32 cellular contexts compared by ENCODE assay signal in the genomic region with DNA sequence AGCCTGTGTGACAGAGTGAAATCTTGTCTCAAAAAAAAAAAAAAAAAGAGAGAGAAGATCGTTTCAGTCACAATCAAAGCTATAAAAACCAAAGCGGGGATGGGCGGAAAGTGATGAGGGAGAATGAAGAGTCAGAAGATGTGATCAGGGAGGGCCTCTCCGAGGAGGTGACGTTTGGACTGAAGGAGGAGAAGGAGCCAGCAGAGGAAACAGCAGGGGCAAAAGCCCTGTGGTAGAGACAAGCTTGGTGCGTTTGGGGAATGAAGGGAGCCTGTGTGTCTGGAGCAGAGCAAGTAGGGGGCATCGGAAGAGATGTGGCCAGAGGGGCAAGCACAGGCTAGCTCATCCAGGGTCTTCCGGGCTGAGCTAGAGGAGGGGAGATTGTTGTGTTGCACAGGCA. TPM values are rescaled to one million over a fixed set of nuclear protein-coding genes. Genes with fewer than 3 reads are reported as not detected.
DNase-seq lines count a peak whose midpoint lies in the region; ATAC-seq, FAIRE-seq and TF ChIP-seq lines count a peak whose summit lies in the region.
"Had no signal": no experiment of that assay in that cellular context is flagged by ENCODE, and none has a peak within 500 bp of the region (broad histone marks: within the 10 kb centered on the region; RNA-seq: fewer than 3 reads in every experiment).

No MANE protein-coding gene starts in this region.

- no peak overlapping the region for H2AFZ ChIP-seq in SK-N-SH (ENCODE audit: low read depth)
- H2AFZ ChIP-seq in K562 (ENCODE audit: low read depth, low read length) = no peak overlapping the region
- no peak overlapping the region for H2AFZ ChIP-seq in H9 (ENCODE audit: low read length)

- no peaks in the 10 kb centered on the region for H3K36me3 Mint-ChIP-seq in H9 (ENCODE audit: insufficient read depth in 1 of 3, low read depth in 3 of 3)
- H3K36me3 Mint-ChIP-seq in stimulated activated memory B cell treated with anti-CD40 and anti-IgM and Interleukin-4, amounts not matched to agents 10 μg/mL and 1 μg/mL and 100 μg/mL, for 72 hours = no peaks in the 10 kb centered on the region
- H3K36me3 Mint-ChIP-seq: CD4-positive, alpha-beta memory T cell; CD4-positive, CD25-positive, alpha-beta regulatory T cell; CD8-positive, alpha-beta memory T cell had no signal

- H3K4me3 ChIP-seq in SK-N-SH (ENCODE audit: low read depth in 2 of 2, low read length in 1 of 2) (no peak overlapping the region), HEK293 (ENCODE audit: low read depth, low read length) (no peak overlapping the region), K562 (no peak overlapping the region)
- H3K4me3 ChIP-seq: BLaER1, GM12878 had no signal

- H3K23me2 ChIP-seq in H9 (ENCODE audit: insufficient read length, low read depth, low read length, poor library complexity, severe bottlenecking) = no peaks in the 10 kb centered on the region

- H3K9ac ChIP-seq in SK-N-SH = no peak overlapping the region
- H3K9ac ChIP-seq in K562 (ENCODE audit: insufficient read depth in 1 of 2, low read depth in 2 of 2, low read length in 2 of 2) = no peak overlapping the region
- H3K9ac ChIP-seq in H9 (ENCODE audit: extremely low read depth, insufficient read length, low read length) = no peak overlapping the region
- H3K9ac ChIP-seq: BLaER1 had no signal

- no peak overlapping the region for H2AK5ac ChIP-seq in H9 (ENCODE audit: insufficient read length, low read length)

- no peaks in the 10 kb centered on the region for H3K9me1 ChIP-seq in K562 (ENCODE audit: control insufficient read depth, insufficient read depth, low read length)

- H2BK12ac ChIP-seq in H9 (ENCODE audit: insufficient read length, low read depth, low read length) = no peak overlapping the region

- H4K8ac ChIP-seq in H9 (replicated peaks; ENCODE audit: insufficient read length, low read depth, low read length) = no peak overlapping the region

- in situ Hi-C loops in K562 (cut with MboI) = no loop called here

- no peak overlapping the region for H4K5ac ChIP-seq in H9 (ENCODE audit: insufficient read length, low read depth, low read length)

- H3K14ac ChIP-seq in H9 (ENCODE audit: insufficient read depth, low read length) = no peak overlapping the region; the same call in 1 of the 2 replicates

- H3K18ac ChIP-seq in H9 (ENCODE audit: insufficient read length, low read depth, low read length) = no peak overlapping the region

- ATAC-seq in SK-N-SH treated with all-trans-retinoic acid at 6 μM for 48 hours (no peak), K562 (no peak), GM21576 (IDR thresholded peaks at IDR 0.05; ENCODE audit: unreplicated experiment) (no peak)
- no peak for ATAC-seq in stimulated activated memory B cell treated with anti-CD40 and anti-IgM and Interleukin-4, amounts not matched to agents 10 μg/mL and 1 μg/mL and 100 μg/mL, for 72 hours
- ATAC-seq: GM12878 had no signal

- peaks cover 9% of the 10 kb centered on the region for H3K27me3 Mint-ChIP-seq in H9 (ENCODE audit: low read depth)
- peaks cover 42% of the 10 kb centered on the region for H3K27me3 Mint-ChIP-seq in stimulated activated memory B cell treated with anti-CD40 and anti-IgM and Interleukin-4, amounts not matched to agents 10 μg/mL and 1 μg/mL and 100 μg/mL, for 72 hours

- H3K4ac ChIP-seq in H9 (ENCODE audit: low read depth, low read length) = no peak overlapping the region

- H2BK120ac ChIP-seq in H9 (ENCODE audit: low read depth, low read length, poor library complexity, severe bottlenecking) = no peak overlapping the region

- no peak overlapping the region for H4K91ac ChIP-seq in H9 (ENCODE audit: insufficient read length, low read depth, low read length)

- no peak for TF ChIP-seq RAD21 in SK-N-SH (IDR thresholded peaks at IDR 0.05; ENCODE audit: low read length)
- no peak for TF ChIP-seq RAD21 in K562 (CRISPR knock-in tag; conservative IDR thresholded peaks at IDR 0.05 in 1 of 2, IDR thresholded peaks at IDR 0.05 in 1 of 2)

- no peak overlapping the region for H2BK5ac ChIP-seq in H9 (ENCODE audit: insufficient read length, low read length)

- POLR2A ChIA-PET in SK-N-SH (lab: Yijun Ruan, JAX) = no interaction called here
- POLR2A ChIA-PET in HEK293 (lab: Yijun Ruan, JAX) = no interaction called here
- POLR2A ChIA-PET in K562 (lab: Yijun Ruan, JAX) = no interaction called here

- H3K9me3 ChIP-seq in SK-N-SH = no peaks in the 10 kb centered on the region
- no peaks in the 10 kb centered on the region for H3K9me3 ChIP-seq in HEK293 (ENCODE audit: control insufficient read depth, insufficient read depth, low read depth, low read length)
- H3K9me3 ChIP-seq in K562 (replicated peaks; ENCODE audit: control insufficient read depth, insufficient read depth, low read depth, low read length) = no peaks in the 10 kb centered on the region
- H3K9me3 ChIP-seq in H9 (ENCODE audit: control insufficient read depth, low read depth, low read length) = no peaks in the 10 kb centered on the region
- H3K9me3 ChIP-seq: BE2C, BLaER1 had no signal

- no peak for TF ChIP-seq POLR2A in K562 (conservative IDR thresholded peaks at IDR 0.05)

- H3K9me2 ChIP-seq in SK-N-SH = no peaks in the 10 kb centered on the region

- H3K36me3 ChIP-seq in SK-N-SH (replicated peaks in 1 of 2; ENCODE audit: control insufficient read depth in 1 of 2, insufficient read depth in 2 of 2, low read length in 1 of 2) (no peaks in the 10 kb centered on the region), HEK293 (ENCODE audit: control insufficient read depth in 2 of 2, insufficient read depth in 1 of 2, low read length in 2 of 2) (no peaks in the 10 kb centered on the region), K562 (ENCODE audit: control insufficient read depth, insufficient read depth, low read length) (no peaks in the 10 kb centered on the region)
- H3K36me3 ChIP-seq: BE2C, BLaER1 had no signal

- H3K4me1 ChIP-seq in SK-N-SH (ENCODE audit: control insufficient read depth in 1 of 2, insufficient read depth in 2 of 2, low read depth in 1 of 2, low read length in 1 of 2) (no peaks in the 10 kb centered on the region), HEK293 (ENCODE audit: control insufficient read depth, insufficient read depth, low read length) (no peaks in the 10 kb centered on the region), K562 (replicated peaks in 1 of 2; ENCODE audit: control insufficient read depth in 2 of 2, insufficient read depth in 2 of 2, low read length in 2 of 2) (no peaks in the 10 kb centered on the region), H9 (ENCODE audit: insufficient read depth, low read length) (no peaks in the 10 kb centered on the region)
- H3K4me1 ChIP-seq: BE2C had no signal

- TF ChIP-seq EP300 in SK-N-SH (IDR thresholded peaks at IDR 0.05; ENCODE audit: borderline replicate concordance in 1 of 2, low read depth in 1 of 2, low read length in 1 of 2) = no peak
- no peak for TF ChIP-seq EP300 in K562 (IDR thresholded peaks at IDR 0.05; ENCODE audit: low read length)

- peaks cover 0 to 4% of the 10 kb centered on the region in 2 experiments; a peak in 2 of 4 replicates for H3K4me1 Mint-ChIP-seq in H9
- no peaks in the 10 kb centered on the region for H3K4me1 Mint-ChIP-seq in stimulated activated memory B cell treated with anti-CD40 and anti-IgM and Interleukin-4, amounts not matched to agents 10 μg/mL and 1 μg/mL and 100 μg/mL, for 72 hours
- H3K4me1 Mint-ChIP-seq: CD14-positive monocyte; CD4-positive, alpha-beta memory T cell; CD4-positive, CD25-positive, alpha-beta regulatory T cell; CD8-positive, alpha-beta memory T cell had no signal

- no TSS peak for BruUV-seq in K562 (replicated peaks; lab: Mats Ljungman, UMichigan)

- no peak overlapping the region for H3K4me2 ChIP-seq in SK-N-SH
- H3K4me2 ChIP-seq in K562 (ENCODE audit: insufficient read depth, low read length) = no peak overlapping the region
- no peak overlapping the region for H3K4me2 ChIP-seq in H9 (ENCODE audit: insufficient read depth, insufficient read length, low read length)
- H3K4me2 ChIP-seq: BLaER1 had no signal

- no peak overlapping the region for H2BK20ac ChIP-seq in H9 (ENCODE audit: low read depth, low read length, poor library complexity, severe bottlenecking)

- no peak overlapping the region for H3K56ac ChIP-seq in H9 (ENCODE audit: insufficient read length, low read depth, low read length)

- no peak overlapping the region for H3T11ph ChIP-seq in H9 (ENCODE audit: low read length)

- TF ChIP-seq CTCF in SK-N-SH (IDR thresholded peaks at IDR 0.05) (no peak), HEK293 (tag by site-specific recombination; IDR thresholded peaks at IDR 0.05) (no peak), K562 (IDR thresholded peaks at IDR 0.05 in 2 of 3, conservative IDR thresholded peaks at IDR 0.05 in 1 of 3; ENCODE audit: insufficient read depth in 2 of 3, low read depth in 1 of 3, low read length in 3 of 3) (no peak), H9 (conservative IDR thresholded peaks at IDR 0.05) (no peak)

- intact Hi-C loops in K562 (cut with micrococcal nuclease) = no loop called here

- H3K27me3 ChIP-seq in SK-N-SH (ENCODE audit: insufficient read depth) = peaks cover 4% of the 10 kb centered on the region; the same call in 1 of the 2 replicates
- peaks cover 29 to 51% of the 10 kb centered on the region in 2 experiments; a peak in 4 of 5 replicates for H3K27me3 ChIP-seq in K562 (ENCODE audit: control insufficient read depth in 2 of 2, insufficient read depth in 2 of 2, low read length in 2 of 2)
- H3K27me3 ChIP-seq in H9 (ENCODE audit: insufficient read depth, low read length) = no peaks in the 10 kb centered on the region; the same call in 1 of the 2 replicates
- H3K27me3 ChIP-seq: BE2C, BLaER1 had no signal

- H3K23ac ChIP-seq in H9 (ENCODE audit: insufficient read length, low read depth, low read length) = no peak overlapping the region

- H3K27ac ChIP-seq in SK-N-SH (ENCODE audit: low read depth in 2 of 2, low read length in 1 of 2) (no peak overlapping the region), HEK293 (ENCODE audit: extremely low read depth, low read depth, low read length) (no peak overlapping the region), K562 (ENCODE audit: extremely low read depth, low read depth, low read length) (no peak overlapping the region), H9 (ENCODE audit: insufficient read length, low read depth, low read length) (no peak overlapping the region)
- H3K27ac ChIP-seq: 22Rv1, BLaER1 had no signal

- CTCF ChIA-PET in SK-N-SH (lab: Yijun Ruan, JAX) (interaction anchor here (1.2 to 1.5 kb wide), 2 partner anchors 10 to 77 kb away, joined by 4 to 7 read pairs; no protein-coding TSS in a partner anchor), HEK293 (lab: Yijun Ruan, JAX) (interaction anchor here (0.6 to 1.2 kb wide), 4 partner anchors 76 to 163 kb away, joined by 3 to 6 read pairs (median 3); no protein-coding TSS in a partner anchor), K562 (lab: Yijun Ruan, JAX; ENCODE audit: low intra/inter-chr PET ratio) (no interaction called here)

- H2BK15ac ChIP-seq in H9 (ENCODE audit: low read depth, low read length) = no peak overlapping the region

- H4K20me1 ChIP-seq in SK-N-SH (ENCODE audit: insufficient read depth) (no peaks in the 10 kb centered on the region), K562 (replicated peaks; ENCODE audit: control insufficient read depth, insufficient read depth, low read length) (no peaks in the 10 kb centered on the region; the same call in 1 of the 2 replicates), H9 (ENCODE audit: control insufficient read depth, insufficient read depth, insufficient read length) (no peaks in the 10 kb centered on the region)
- H4K20me1 ChIP-seq: BLaER1 had no signal

- no peak overlapping the region; a peak in 2 of 7 replicates for H3K27ac Mint-ChIP-seq in H9
- H3K27ac Mint-ChIP-seq in stimulated activated memory B cell treated with anti-CD40 and anti-IgM and Interleukin-4, amounts not matched to agents 10 μg/mL and 1 μg/mL and 100 μg/mL, for 72 hours = no peak overlapping the region
- H3K27ac Mint-ChIP-seq: CD4-positive, CD25-positive, alpha-beta regulatory T cell had no signal

- no peaks in the 10 kb centered on the region for H3F3A ChIP-seq in SK-N-SH (replicated peaks; ENCODE audit: insufficient read depth)

- no peak for FAIRE-seq in K562 (lab: Jason Lieb, UNC)
- FAIRE-seq: GM12878, GM12892, GM18507 had no signal

- no peak for DNase-seq in SK-N-SH
- no peak for DNase-seq in K562 (ENCODE audit: extremely low read depth in 1 of 4, low spot score in 3 of 4)
- no peak for DNase-seq in H9
- DNase-seq: ACHN; BE2C; C1 segment of cervical spinal cord; CD4-positive, alpha-beta memory T cell; CD4-positive, CD25-positive, alpha-beta regulatory T cell; CD8-positive, alpha-beta memory T cell; COR-L47; DMS 273 treated with DMSO at 0.1 percent for 48 hours; DMS153; DMS53; DMS79; DND-41; EL; GDM1 had no signal

- no peaks in the 10 kb centered on the region for H3K79me1 ChIP-seq in H9 (ENCODE audit: insufficient read depth, low read depth, low read length, poor library complexity, severe bottlenecking)

- no peaks in the 10 kb centered on the region for H3K9me3 Mint-ChIP-seq in H9
- peaks cover 2% of the 10 kb centered on the region for H3K9me3 Mint-ChIP-seq in stimulated activated memory B cell treated with anti-CD40 and anti-IgM and Interleukin-4, amounts not matched to agents 10 μg/mL and 1 μg/mL and 100 μg/mL, for 72 hours

- 66% methylated on average over 8 of the region's 8 CpGs for WGBS in SK-N-SH (ENCODE audit: low lambda C conversion rate)
- WGBS in K562 (ENCODE audit: insufficient coverage, low coverage, missing lambda C conversion rate) = 2% methylated on average over 8 of the region's 8 CpGs
- WGBS in H9 (ENCODE audit: extremely low coverage, insufficient read length, low lambda C conversion rate) = no CpG with 5 or more reads among the region's 8 CpGs

- H3K4me3 Mint-ChIP-seq in H9 = no peak overlapping the region
- H3K4me3 Mint-ChIP-seq in stimulated activated memory B cell treated with anti-CD40 and anti-IgM and Interleukin-4, amounts not matched to agents 10 μg/mL and 1 μg/mL and 100 μg/mL, for 72 hours = no peak overlapping the region
- H3K4me3 Mint-ChIP-seq: CD4-positive, alpha-beta memory T cell; CD4-positive, CD25-positive, alpha-beta regulatory T cell; CD8-positive, alpha-beta memory T cell had no signal

- H3K79me2 ChIP-seq in SK-N-SH (ENCODE audit: insufficient read depth) (no peaks in the 10 kb centered on the region), K562 (ENCODE audit: control insufficient read depth, insufficient read depth, low read length) (no peaks in the 10 kb centered on the region), H9 (ENCODE audit: insufficient read depth, low read length) (no peaks in the 10 kb centered on the region)

RNA-seq across cellular contexts. Expression of a gene that starts 14.5 kb away (rescaled TPM):
- 0.03 and 0.05 TPM in 2 replicates for polyA plus RNA-seq in SK-N-SH (2012; rRNA removed)
- polyA plus RNA-seq in SK-N-SH (2012; cell fraction: cytosol; rRNA removed) = 0.03 and 0.04 TPM in 2 replicates
- not detected in 2 replicates for polyA plus RNA-seq in SK-N-SH (2012; cell fraction: nucleus; rRNA removed)
- total RNA-seq in K562 (2011; cell fraction: chromatin; rRNA removed; ENCODE audit: low replicate concordance) = not detected in 2 replicates
- total RNA-seq in K562 (2011; cell fraction: nucleolus; rRNA removed) = not detected in 2 replicates
- total RNA-seq in K562 (2011; cell fraction: nucleoplasm; rRNA removed) = not detected in 2 replicates
- total RNA-seq in K562 (2014; rRNA removed) = 0.08 TPM in 1 of 2 replicates, not detected in the other
- total RNA-seq in K562 (2014; rRNA removed; fragmentation: Illumina TruSeq; extraction: Trizol) = not detected in 2 replicates
- 0.07 and 0.11 TPM in 2 replicates for total RNA-seq in K562 (2015; rRNA removed; fragmentation: Illumina TruSeq; extraction: Trizol)
- 0.11 and 0.31 TPM in 2 replicates for total RNA-seq in K562 (2021)
- polyA plus RNA-seq in K562 (2011; rRNA removed) = 0.10 TPM in 1 of 2 replicates, not detected in the other
- 0.12 and 0.15 TPM in 2 replicates for polyA plus RNA-seq in K562 (2011; cell fraction: cytosol; rRNA removed)
- not detected in 2 replicates for polyA plus RNA-seq in K562 (2011; cell fraction: nucleus; rRNA removed)
- polyA plus RNA-seq in K562 (2012) = 0.17 and 0.22 TPM in 2 replicates
- polyA plus RNA-seq in K562 (2014; fragmentation: Illumina TruSeq; extraction: Trizol) = 0.15 TPM in 1 of 2 replicates, not detected in the other
- polyA plus RNA-seq in K562 (2014; fragmentation: Nextera tagmentation; extraction: Ambion mirVana) = under 1 TPM; 0.06 to 0.07 TPM
- not detected in 2 replicates for polyA plus RNA-seq in K562 (2014; rRNA removed)
- polyA minus RNA-seq in K562 (2011; rRNA and poly(A)+ RNA removed) = 0.11 and 0.18 TPM in 2 replicates
- polyA minus RNA-seq in K562 (2011; cell fraction: cytosol; rRNA and poly(A)+ RNA removed) = not detected in 2 replicates
- polyA minus RNA-seq in K562 (2011; cell fraction: nucleus; rRNA and poly(A)+ RNA removed) = not detected in 2 replicates
- total RNA-seq in H9 (2021) = 0.35 and 0.52 TPM in 2 replicates
- total RNA-seq: A172; A673; CD4-positive, alpha-beta memory T cell; CD4-positive, CD25-positive, alpha-beta regulatory T cell; CD8-positive, alpha-beta memory T cell; Daoy; G401 had no signal
- polyA plus RNA-seq: AG04450; CD14-positive monocyte; CD4-positive, alpha-beta memory T cell; CD4-positive, CD25-positive, alpha-beta regulatory T cell; CD8-positive, alpha-beta memory T cell had no signal

RNA-seq across cellular contexts. Expression of a gene that starts 27.9 kb away (rescaled TPM):
- not detected in 2 replicates for polyA plus RNA-seq in SK-N-SH (2012; rRNA removed)
- not detected in 2 replicates for polyA plus RNA-seq in SK-N-SH (2012; cell fraction: cytosol; rRNA removed)
- 0.02 TPM in 1 of 2 replicates, not detected in the other for polyA plus RNA-seq in SK-N-SH (2012; cell fraction: nucleus; rRNA removed)
- total RNA-seq in K562 (2011; cell fraction: chromatin; rRNA removed; ENCODE audit: low replicate concordance) = not detected in 2 replicates
- total RNA-seq in K562 (2011; cell fraction: nucleolus; rRNA removed) = not detected in 2 replicates
- total RNA-seq in K562 (2011; cell fraction: nucleoplasm; rRNA removed) = not detected in 2 replicates
- total RNA-seq in K562 (2014; rRNA removed) = not detected in 2 replicates
- total RNA-seq in K562 (2014; rRNA removed; fragmentation: Illumina TruSeq; extraction: Trizol) = not detected in 2 replicates
- not detected in 2 replicates for total RNA-seq in K562 (2015; rRNA removed; fragmentation: Illumina TruSeq; extraction: Trizol)
- not detected in 2 replicates for total RNA-seq in K562 (2021)
- polyA plus RNA-seq in K562 (2011; rRNA removed) = not detected in 2 replicates
- polyA plus RNA-seq in K562 (2011; cell fraction: cytosol; rRNA removed) = not detected in 2 replicates
- polyA plus RNA-seq in K562 (2011; cell fraction: nucleus; rRNA removed) = not detected in 2 replicates
- not detected in 2 replicates for polyA plus RNA-seq in K562 (2012)
- polyA plus RNA-seq in K562 (2014; fragmentation: Illumina TruSeq; extraction: Trizol) = not detected in 2 replicates
- polyA plus RNA-seq in K562 (2014; fragmentation: Nextera tagmentation; extraction: Ambion mirVana) = not detected
- not detected in 2 replicates for polyA plus RNA-seq in K562 (2014; rRNA removed)
- not detected in 2 replicates for polyA minus RNA-seq in K562 (2011; rRNA and poly(A)+ RNA removed)
- not detected in 2 replicates for polyA minus RNA-seq in K562 (2011; cell fraction: cytosol; rRNA and poly(A)+ RNA removed)
- not detected in 2 replicates for polyA minus RNA-seq in K562 (2011; cell fraction: nucleus; rRNA and poly(A)+ RNA removed)
- total RNA-seq in H9 (2021) = not detected in 2 replicates
- total RNA-seq: A172; A673; CD4-positive, alpha-beta memory T cell; CD4-positive, CD25-positive, alpha-beta regulatory T cell; CD8-positive, alpha-beta memory T cell; Daoy; G401; GM12878 had no signal
- polyA plus RNA-seq: CD4-positive, alpha-beta memory T cell; CD4-positive, CD25-positive, alpha-beta regulatory T cell; CD8-positive, alpha-beta memory T cell; GM12878 had no signal
